Comparison of ENCODE assay signal across 16 cellular contexts in genomic region chr6:63353282-63353630, GRCh38. TPM values are rescaled to one million over a fixed set of nuclear protein-coding genes. Genes with fewer than 3 reads are reported as not detected.
DNase-seq lines count a peak whose midpoint lies in the region; ATAC-seq and TF ChIP-seq lines count a peak whose summit lies in the region.
"Had no signal": no experiment of that assay in that cellular context is flagged by ENCODE, and none has a peak within 500 bp of the region (broad histone marks: within the 10 kb centered on the region; RNA-seq: fewer than 3 reads in every experiment).

No MANE protein-coding gene starts in this region.

- no peaks in the 10 kb centered on the region for H3K36me3 ChIP-seq in DOHH2 (ENCODE audit: control insufficient read depth, low read length)
- H3K36me3 ChIP-seq: prostate gland, thoracic aorta had no signal

- no peaks in the 10 kb centered on the region for H3K9me3 Mint-ChIP-seq in natural killer cell

- no peaks in the 10 kb centered on the region for H3K9me3 ChIP-seq in DOHH2 (ENCODE audit: control insufficient read depth, insufficient read depth, low read length)
- H3K9me3 ChIP-seq: prostate gland, thoracic aorta had no signal

- H3K4me1 Mint-ChIP-seq in natural killer cell = peaks cover 15 to 20% of the 10 kb centered on the region in 2 donors

- intact Hi-C loops in natural killer cell (cut with micrococcal nuclease) = loop anchor here (2.0 to 10.0 kb wide), 2 partner anchors 222 to 412 kb away; partner anchors contain the start of genes LOC128125822 and PTP4A1

- peak overlapping the region; percentile 77 to 81 for H3K27ac Mint-ChIP-seq in natural killer cell
- H3K27ac Mint-ChIP-seq: mesothelial cell of epicardium had no signal

- no peaks in the 10 kb centered on the region for H3K79me2 ChIP-seq in DOHH2 (ENCODE audit: control insufficient read depth, low read length)

- peaks cover 10% of the 10 kb centered on the region; the same call in 1 of the 2 replicates for H3K27me3 ChIP-seq in DOHH2 (ENCODE audit: control insufficient read depth, low read length)

- peak overlapping the region; percentile 53 for H3K4me3 ChIP-seq in DOHH2 (ENCODE audit: low read length)
- H3K4me3 ChIP-seq: prostate gland, thoracic aorta had no signal

- TF ChIP-seq CTCF in DOHH2 (IDR thresholded peaks at IDR 0.05; ENCODE audit: low read depth, low read length, poor library complexity, severe bottlenecking) (no peak), VCaP (conservative IDR thresholded peaks at IDR 0.05) (peak; percentile 55), natural killer cell (IDR thresholded peaks at IDR 0.05) (no peak)

- H3K4me1 ChIP-seq in DOHH2 (ENCODE audit: control insufficient read depth, low read length) = peaks cover 22% of the 10 kb centered on the region
- H3K4me1 ChIP-seq: prostate gland had no signal

- DNase-seq in natural killer cell (no peak), NCI-H524 (lab: John Stamatoyannopoulos, UW) (no peak), AML-193 (lab: John Stamatoyannopoulos, UW) (no peak), cerebellar nuclear complex (lab: John Stamatoyannopoulos, UW) (no peak)
- DNase-seq: activated CD4-positive, alpha-beta T cell treated with anti-CD3 and anti-CD28 coated beads, Interleukin-2, amount 50 U/mL, for 48 hours; activated effector memory CD4-positive, alpha-beta T cell treated with anti-CD3 and anti-CD28 coated beads, Interleukin-2, amount 50 U/mL, for 16 hours; effector CD4-positive, alpha-beta T cell; NCI-H2029 treated with DMSO at 0.1 percent for 48 hours; Right ventricle myocardium superior had no signal

- H3K4me3 Mint-ChIP-seq in natural killer cell = peak overlapping the region; percentile 55
- H3K4me3 Mint-ChIP-seq: mesothelial cell of epicardium had no signal

- peak overlapping the region; percentile 75 for H3K4me2 ChIP-seq in DOHH2 (ENCODE audit: low read length)

- no peaks in the 10 kb centered on the region; the same call in 1 of the 2 replicates for H3F3A ChIP-seq in DOHH2 (ENCODE audit: control insufficient read depth, insufficient read depth)

- no peaks in the 10 kb centered on the region for H3K9me2 ChIP-seq in DOHH2 (replicated peaks; ENCODE audit: control insufficient read depth, low read length)

- H3K27ac ChIP-seq in DOHH2 (ENCODE audit: low read depth, low read length) (0 out of 2 replicates have a peak overlapping the region, but pooled peaks have one; percentile 30), VCaP (no peak overlapping the region)
- H3K27ac ChIP-seq: prostate gland, thoracic aorta had no signal

- ATAC-seq in HG03039 (IDR thresholded peaks at IDR 0.05; ENCODE audit: unreplicated experiment) = peak; percentile 3
- ATAC-seq in natural killer cell = no peak
- no peak for ATAC-seq in HG03565 (IDR thresholded peaks at IDR 0.05; ENCODE audit: unreplicated experiment)

- no peaks in the 10 kb centered on the region for H3K27me3 Mint-ChIP-seq in natural killer cell (ENCODE audit: low read depth in 2 of 2)

- H3K36me3 Mint-ChIP-seq in natural killer cell = no peaks in the 10 kb centered on the region
- H3K36me3 Mint-ChIP-seq: mesothelial cell of epicardium had no signal

- no peaks in the 10 kb centered on the region for H4K20me1 ChIP-seq in DOHH2 (ENCODE audit: control insufficient read depth, insufficient read depth, low read depth, low read length)

RNA-seq across cellular contexts. Expression of gene LGSN, which starts 33.5 kb away (rescaled TPM):
- not detected for total RNA-seq in natural killer cell
- total RNA-seq: mesothelial cell of epicardium, prostate gland, Right ventricle myocardium superior, thoracic aorta had no signal
